ENCODE assay signal across 21 cellular contexts in the genomic region with DNA sequence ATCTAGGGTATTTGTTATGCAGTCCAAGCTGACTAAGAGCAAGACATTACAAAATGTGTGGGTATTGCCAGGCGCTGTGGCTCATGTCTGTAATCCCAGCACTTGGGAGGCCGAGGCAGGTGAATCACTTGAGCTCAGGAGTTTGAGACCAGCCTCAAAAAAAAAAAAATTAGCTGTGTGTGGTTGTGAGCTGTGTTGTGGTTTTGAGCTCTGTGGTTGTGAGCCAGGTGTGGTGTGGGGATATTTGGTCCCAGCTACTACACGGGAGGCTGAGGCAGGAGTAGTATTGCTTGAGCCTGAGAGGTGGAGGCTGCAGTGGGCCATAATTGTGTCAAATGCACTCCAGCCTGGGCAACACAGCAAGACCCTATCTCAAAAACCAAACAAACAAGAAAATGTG. TPM values are rescaled to one million over a fixed set of nuclear protein-coding genes. Genes with fewer than 3 reads are reported as not detected.
DNase-seq lines count a peak whose midpoint lies in the region; ATAC-seq, FAIRE-seq and TF ChIP-seq lines count a peak whose summit lies in the region.
"Had no signal": no experiment of that assay in that cellular context is flagged by ENCODE, and none has a peak within 500 bp of the region (broad histone marks: within the 10 kb centered on the region; RNA-seq: fewer than 3 reads in every experiment).

No MANE protein-coding gene starts in this region.

- H3K9me3 ChIP-seq in K562 (replicated peaks; ENCODE audit: control insufficient read depth, insufficient read depth, low read depth, low read length), result no peaks in the 10 kb centered on the region
- H3K9me3 ChIP-seq: BLaER1, HAP-1, pancreas, spleen, upper lobe of left lung had no signal

- peaks cover 14% of the 10 kb centered on the region for H3K4me1 Mint-ChIP-seq in T-helper 2 cell treated with Interferon-gamma antibody and Interleukin-4, amounts not matched to agents 5 μg/mL and 100 μg/mL, for 36 hours (ENCODE audit: low read depth)
- H3K4me1 Mint-ChIP-seq in stimulated activated naive CD8-positive, alpha-beta T cell treated with anti-CD3 and anti-CD28 coated beads, Interleukin-15, Interleukin-2, amounts not matched to agents 100 ng/mL and 50 ng/mL, for 24 hours (ENCODE audit: low read depth), result peaks cover 24% of the 10 kb centered on the region
- peaks cover 9% of the 10 kb centered on the region for H3K4me1 Mint-ChIP-seq in type B pancreatic cell (ENCODE audit: unreplicated experiment)

- TF ChIP-seq EP300 in K562 (IDR thresholded peaks at IDR 0.05; ENCODE audit: low read length), result no peak

- no peak for TF ChIP-seq RAD21 in K562 (CRISPR knock-in tag; conservative IDR thresholded peaks at IDR 0.05 in 1 of 2, IDR thresholded peaks at IDR 0.05 in 1 of 2)

- no peak for TF ChIP-seq CTCF in K562 (IDR thresholded peaks at IDR 0.05 in 2 of 3, conservative IDR thresholded peaks at IDR 0.05 in 1 of 3; ENCODE audit: insufficient read depth in 2 of 3, low read depth in 1 of 3, low read length in 3 of 3)
- no peak for TF ChIP-seq CTCF in type B pancreatic cell (conservative IDR thresholded peaks at IDR 0.05)

- no peak for ATAC-seq in K562
- no peak for ATAC-seq in GM21526 (IDR thresholded peaks at IDR 0.05; ENCODE audit: low FRiP score, unreplicated experiment)
- ATAC-seq in GM19463 (IDR thresholded peaks at IDR 0.05; ENCODE audit: unreplicated experiment), result no peak
- ATAC-seq: Panc1, pancreas had no signal

- H3K9ac ChIP-seq in K562 (ENCODE audit: insufficient read depth in 1 of 2, low read depth in 2 of 2, low read length in 2 of 2), result no peak overlapping the region
- H3K9ac ChIP-seq: BLaER1 had no signal

- H3K4me3 ChIP-seq in K562, result no peak overlapping the region
- H3K4me3 ChIP-seq: BLaER1, HAP-1, pancreas, spleen, upper lobe of left lung had no signal

- H3K4me3 Mint-ChIP-seq in T-helper 2 cell treated with Interferon-gamma antibody and Interleukin-4, amounts not matched to agents 5 μg/mL and 100 μg/mL, for 36 hours, result no peak overlapping the region
- peak overlapping the region; percentile 14 for H3K4me3 Mint-ChIP-seq in stimulated activated naive CD8-positive, alpha-beta T cell treated with anti-CD3 and anti-CD28 coated beads, Interleukin-15, Interleukin-2, amounts not matched to agents 100 ng/mL and 50 ng/mL, for 24 hours
- H3K4me3 Mint-ChIP-seq in type B pancreatic cell, result no peak overlapping the region

- in situ Hi-C loops in K562 (cut with MboI), result no loop called here

- H4K20me1 ChIP-seq in K562 (replicated peaks; ENCODE audit: control insufficient read depth, insufficient read depth, low read length), result no peaks in the 10 kb centered on the region
- H4K20me1 ChIP-seq: BLaER1 had no signal

- H2AFZ ChIP-seq in K562 (ENCODE audit: low read depth, low read length), result no peak overlapping the region

- peaks cover under 1% of the 10 kb centered on the region; the same call in 1 of the 3 replicates for H3K79me2 ChIP-seq in K562 (ENCODE audit: control insufficient read depth, insufficient read depth, low read length)

- H3K36me3 Mint-ChIP-seq in T-helper 2 cell treated with Interferon-gamma antibody and Interleukin-4, amounts not matched to agents 5 μg/mL and 100 μg/mL, for 36 hours (ENCODE audit: low read depth), result no peaks in the 10 kb centered on the region
- no peaks in the 10 kb centered on the region for H3K36me3 Mint-ChIP-seq in stimulated activated naive CD8-positive, alpha-beta T cell treated with anti-CD3 and anti-CD28 coated beads, Interleukin-15, Interleukin-2, amounts not matched to agents 100 ng/mL and 50 ng/mL, for 24 hours (ENCODE audit: low read depth)
- H3K36me3 Mint-ChIP-seq in type B pancreatic cell, result no peaks in the 10 kb centered on the region

- no peaks in the 10 kb centered on the region for H3K36me3 ChIP-seq in K562 (ENCODE audit: control insufficient read depth, insufficient read depth, low read length)
- H3K36me3 ChIP-seq: HAP-1, pancreas, spleen, upper lobe of left lung had no signal

- no peak for FAIRE-seq in K562 (lab: Jason Lieb, UNC)
- FAIRE-seq: keratinocyte, pancreas had no signal

- 56% methylated on average over 3 of the region's 3 CpGs for WGBS in K562 (ENCODE audit: insufficient coverage, low coverage, missing lambda C conversion rate)

- POLR2A ChIA-PET in K562 (lab: Yijun Ruan, JAX), result interaction anchor here (1.0 to 1.1 kb wide), 2 partner anchors 10 to 34 kb away, joined by 3 to 5 read pairs; no protein-coding TSS in a partner anchor

- CTCF ChIA-PET in K562 (lab: Yijun Ruan, JAX; ENCODE audit: low intra/inter-chr PET ratio), result no interaction called here

- peaks cover 0 to 6% of the 10 kb centered on the region in 2 experiments; a peak in 3 of 5 replicates for H3K27me3 ChIP-seq in K562 (ENCODE audit: control insufficient read depth in 2 of 2, insufficient read depth in 2 of 2, low read length in 2 of 2)
- H3K27me3 ChIP-seq: BLaER1, pancreas had no signal

- H3K27me3 Mint-ChIP-seq in T-helper 2 cell treated with Interferon-gamma antibody and Interleukin-4, amounts not matched to agents 5 μg/mL and 100 μg/mL, for 36 hours (ENCODE audit: low read depth), result peaks cover 15% of the 10 kb centered on the region
- H3K27me3 Mint-ChIP-seq in stimulated activated naive CD8-positive, alpha-beta T cell treated with anti-CD3 and anti-CD28 coated beads, Interleukin-15, Interleukin-2, amounts not matched to agents 100 ng/mL and 50 ng/mL, for 24 hours, result peaks cover 12% of the 10 kb centered on the region
- peaks cover 8% of the 10 kb centered on the region for H3K27me3 Mint-ChIP-seq in type B pancreatic cell

- peaks cover 0 to 29% of the 10 kb centered on the region in 2 experiments; a peak in 3 of 5 replicates for H3K4me1 ChIP-seq in K562 (replicated peaks in 1 of 2; ENCODE audit: control insufficient read depth in 2 of 2, insufficient read depth in 2 of 2, low read length in 2 of 2)
- H3K4me1 ChIP-seq: pancreas had no signal

- no peak overlapping the region for H3K27ac ChIP-seq in K562 (ENCODE audit: extremely low read depth, low read depth, low read length)
- H3K27ac ChIP-seq: BLaER1, pancreas, spleen, upper lobe of left lung had no signal

- H3K27ac Mint-ChIP-seq in T-helper 2 cell treated with Interferon-gamma antibody and Interleukin-4, amounts not matched to agents 5 μg/mL and 100 μg/mL, for 36 hours, result no peak overlapping the region
- no peak overlapping the region for H3K27ac Mint-ChIP-seq in stimulated activated naive CD8-positive, alpha-beta T cell treated with anti-CD3 and anti-CD28 coated beads, Interleukin-15, Interleukin-2, amounts not matched to agents 100 ng/mL and 50 ng/mL, for 24 hours
- no peak overlapping the region for H3K27ac Mint-ChIP-seq in type B pancreatic cell

- H3K4me2 ChIP-seq in K562 (ENCODE audit: insufficient read depth, low read length), result no peak overlapping the region
- H3K4me2 ChIP-seq: BLaER1 had no signal

- H3K9me3 Mint-ChIP-seq in T-helper 2 cell treated with Interferon-gamma antibody and Interleukin-4, amounts not matched to agents 5 μg/mL and 100 μg/mL, for 36 hours, result peaks cover 3% of the 10 kb centered on the region
- no peaks in the 10 kb centered on the region for H3K9me3 Mint-ChIP-seq in stimulated activated naive CD8-positive, alpha-beta T cell treated with anti-CD3 and anti-CD28 coated beads, Interleukin-15, Interleukin-2, amounts not matched to agents 100 ng/mL and 50 ng/mL, for 24 hours
- peaks cover 4% of the 10 kb centered on the region for H3K9me3 Mint-ChIP-seq in type B pancreatic cell

- BruUV-seq in K562 (replicated peaks; lab: Mats Ljungman, UMichigan), result no TSS peak

- DNase-seq in stimulated activated CD4-positive, alpha-beta T cell treated with anti-CD3 and anti-CD28 coated beads, Interleukin-4, amount 100 ng/mL, for 24 hours, result peak; percentile 30
- no peak for DNase-seq in stimulated activated CD4-positive, alpha-beta T cell treated with anti-CD3 and anti-CD28 coated beads, Interleukin-4, amount 100 ng/mL, for 4 hours
- DNase-seq in T-helper 2 cell treated with Interferon-gamma antibody and Interleukin-4, amounts not matched to agents 5 μg/mL and 100 μg/mL, for 36 hours (ENCODE audit: low spot score), result peak; percentile 33
- DNase-seq in K562 (ENCODE audit: extremely low read depth in 1 of 4, low spot score in 3 of 4) (no peak), type B pancreatic cell (ENCODE audit: extremely low spot score, unreplicated experiment) (no peak)
- DNase-seq: DMS79 treated with DMSO at 0.1 percent for 48 hours, KBM-7, midbrain, NCI-H1694, NCI-H510A treated with DMSO at 0.1 percent for 48 hours, pancreas, spleen, SW 1271, upper lobe of left lung had no signal

- H3K9me1 ChIP-seq in K562 (ENCODE audit: control insufficient read depth, insufficient read depth, low read length), result no peaks in the 10 kb centered on the region

- intact Hi-C loops in K562 (cut with micrococcal nuclease), result loop anchor here (5.0 kb wide), 1 partner anchor 34 kb away; a partner anchor contains a TSS

- no peak for TF ChIP-seq POLR2A in K562 (conservative IDR thresholded peaks at IDR 0.05)

RNA-seq across cellular contexts. Expression of a gene that starts 5.6 kb away (rescaled TPM):
- total RNA-seq in K562 (2011; cell fraction: chromatin; rRNA removed; ENCODE audit: low replicate concordance), result 50.9 and 183 TPM in 2 replicates
- 102 and 110 TPM in 2 replicates for total RNA-seq in K562 (2011; cell fraction: nucleolus; rRNA removed)
- 55.9 and 62.1 TPM in 2 replicates for total RNA-seq in K562 (2011; cell fraction: nucleoplasm; rRNA removed)
- total RNA-seq in K562 (2014; rRNA removed), result 78.3 and 99.2 TPM in 2 replicates
- total RNA-seq in K562 (2014; rRNA removed; fragmentation: Illumina TruSeq; extraction: Trizol), result 52.7 and 64.4 TPM in 2 replicates
- 81.5 and 82.9 TPM in 2 replicates for total RNA-seq in K562 (2015; rRNA removed; fragmentation: Illumina TruSeq; extraction: Trizol)
- 95.6 and 96.4 TPM in 2 replicates for total RNA-seq in K562 (2021)
- 62.6 and 72.0 TPM in 2 replicates for polyA plus RNA-seq in K562 (2011; rRNA removed)
- polyA plus RNA-seq in K562 (2011; cell fraction: cytosol; rRNA removed), result 55.6 and 109 TPM in 2 replicates
- 51.7 and 82.4 TPM in 2 replicates for polyA plus RNA-seq in K562 (2011; cell fraction: nucleus; rRNA removed)
- 62.6 and 63.7 TPM in 2 replicates for polyA plus RNA-seq in K562 (2012)
- polyA plus RNA-seq in K562 (2014; fragmentation: Illumina TruSeq; extraction: Trizol), result 56.1 and 61.8 TPM in 2 replicates
- 1 to 10 TPM; 2.1 to 8.3 TPM for polyA plus RNA-seq in K562 (2014; fragmentation: Nextera tagmentation; extraction: Ambion mirVana)
- polyA plus RNA-seq in K562 (2014; rRNA removed), result 64.3 and 67.5 TPM in 2 replicates
- 54.1 and 87.9 TPM in 2 replicates for polyA minus RNA-seq in K562 (2011; rRNA and poly(A)+ RNA removed)
- polyA minus RNA-seq in K562 (2011; cell fraction: cytosol; rRNA and poly(A)+ RNA removed), result 50.6 and 75.7 TPM in 2 replicates
- 28.0 and 39.2 TPM in 2 replicates for polyA minus RNA-seq in K562 (2011; cell fraction: nucleus; rRNA and poly(A)+ RNA removed)
- total RNA-seq in type B pancreatic cell (ENCODE audit: low replicate concordance), result 49.7 and 71.2 TPM in 2 replicates

RNA-seq across cellular contexts. Expression of a gene that starts 8.5 kb away (rescaled TPM):
- 0.48 and 1.0 TPM in 2 replicates for total RNA-seq in K562 (2011; cell fraction: chromatin; rRNA removed; ENCODE audit: low replicate concordance)
- 0.92 and 1.0 TPM in 2 replicates for total RNA-seq in K562 (2011; cell fraction: nucleolus; rRNA removed)
- total RNA-seq in K562 (2011; cell fraction: nucleoplasm; rRNA removed), result 0.31 and 0.81 TPM in 2 replicates
- 0.18 and 0.37 TPM in 2 replicates for total RNA-seq in K562 (2014; rRNA removed)
- 0.26 TPM in 1 of 2 replicates, not detected in the other for total RNA-seq in K562 (2014; rRNA removed; fragmentation: Illumina TruSeq; extraction: Trizol)
- 0.11 TPM in 1 of 2 replicates, not detected in the other for total RNA-seq in K562 (2015; rRNA removed; fragmentation: Illumina TruSeq; extraction: Trizol)
- total RNA-seq in K562 (2021), result 0.16 and 0.35 TPM in 2 replicates
- 0.14 and 0.54 TPM in 2 replicates for polyA plus RNA-seq in K562 (2011; rRNA removed)
- 0.19 and 1.3 TPM in 2 replicates for polyA plus RNA-seq in K562 (2011; cell fraction: cytosol; rRNA removed)
- polyA plus RNA-seq in K562 (2011; cell fraction: nucleus; rRNA removed), result 0.15 and 0.46 TPM in 2 replicates
- 0.12 and 0.25 TPM in 2 replicates for polyA plus RNA-seq in K562 (2012)
- 0.17 TPM in 1 of 2 replicates, not detected in the other for polyA plus RNA-seq in K562 (2014; fragmentation: Illumina TruSeq; extraction: Trizol)
- under 1 TPM in 1 of 2 experiments, not detected in 1; 0.03 TPM for polyA plus RNA-seq in K562 (2014; fragmentation: Nextera tagmentation; extraction: Ambion mirVana)
- polyA plus RNA-seq in K562 (2014; rRNA removed), result 0.12 and 0.49 TPM in 2 replicates
- polyA minus RNA-seq in K562 (2011; rRNA and poly(A)+ RNA removed), result 0.67 and 0.78 TPM in 2 replicates
- polyA minus RNA-seq in K562 (2011; cell fraction: cytosol; rRNA and poly(A)+ RNA removed), result not detected in 2 replicates
- polyA minus RNA-seq in K562 (2011; cell fraction: nucleus; rRNA and poly(A)+ RNA removed), result 0.27 and 0.44 TPM in 2 replicates
- 0.21 and 1.1 TPM in 2 replicates for total RNA-seq in type B pancreatic cell (ENCODE audit: low replicate concordance)

RNA-seq across cellular contexts. Expression of a gene that starts 35.0 kb away (rescaled TPM):
- 20.6 and 77.4 TPM in 2 replicates for total RNA-seq in K562 (2011; cell fraction: chromatin; rRNA removed; ENCODE audit: low replicate concordance)
- total RNA-seq in K562 (2011; cell fraction: nucleolus; rRNA removed), result 91.2 and 95.1 TPM in 2 replicates
- 39.5 and 45.9 TPM in 2 replicates for total RNA-seq in K562 (2011; cell fraction: nucleoplasm; rRNA removed)
- 37.2 and 41.3 TPM in 2 replicates for total RNA-seq in K562 (2014; rRNA removed)
- total RNA-seq in K562 (2014; rRNA removed; fragmentation: Illumina TruSeq; extraction: Trizol), result 9.1 and 12.8 TPM in 2 replicates
- 22.9 and 26.8 TPM in 2 replicates for total RNA-seq in K562 (2015; rRNA removed; fragmentation: Illumina TruSeq; extraction: Trizol)
- 55.9 and 66.1 TPM in 2 replicates for total RNA-seq in K562 (2021)
- polyA plus RNA-seq in K562 (2011; rRNA removed), result 20.4 and 27.9 TPM in 2 replicates
- 36.3 and 59.9 TPM in 2 replicates for polyA plus RNA-seq in K562 (2011; cell fraction: cytosol; rRNA removed)
- polyA plus RNA-seq in K562 (2011; cell fraction: nucleus; rRNA removed), result 75.3 and 124 TPM in 2 replicates
- 45.0 and 67.2 TPM in 2 replicates for polyA plus RNA-seq in K562 (2012)
- polyA plus RNA-seq in K562 (2014; fragmentation: Illumina TruSeq; extraction: Trizol), result 22.9 and 40.2 TPM in 2 replicates
- polyA plus RNA-seq in K562 (2014; fragmentation: Nextera tagmentation; extraction: Ambion mirVana), result 1 to 10 TPM in 1 of 2 experiments, under 1 TPM in 1; 0.51 to 1.7 TPM
- 45.4 and 55.3 TPM in 2 replicates for polyA plus RNA-seq in K562 (2014; rRNA removed)
- 7.4 and 12.6 TPM in 2 replicates for polyA minus RNA-seq in K562 (2011; rRNA and poly(A)+ RNA removed)
- 18.2 and 37.3 TPM in 2 replicates for polyA minus RNA-seq in K562 (2011; cell fraction: cytosol; rRNA and poly(A)+ RNA removed)
- 20.8 and 24.9 TPM in 2 replicates for polyA minus RNA-seq in K562 (2011; cell fraction: nucleus; rRNA and poly(A)+ RNA removed)
- 35.8 and 44.6 TPM in 2 replicates for total RNA-seq in type B pancreatic cell (ENCODE audit: low replicate concordance)

RNA-seq across cellular contexts. Expression of a gene that starts 57.1 kb away (rescaled TPM):
- total RNA-seq in K562 (2011; cell fraction: chromatin; rRNA removed; ENCODE audit: low replicate concordance), result 85.4 and 105 TPM in 2 replicates
- 60.1 and 62.2 TPM in 2 replicates for total RNA-seq in K562 (2011; cell fraction: nucleolus; rRNA removed)
- total RNA-seq in K562 (2011; cell fraction: nucleoplasm; rRNA removed), result 49.0 and 54.8 TPM in 2 replicates
- total RNA-seq in K562 (2014; rRNA removed) (44.6 and 50.3 TPM in 2 replicates), K562 (2014; rRNA removed; fragmentation: Illumina TruSeq; extraction: Trizol) (21.9 and 22.0 TPM in 2 replicates), K562 (2015; rRNA removed; fragmentation: Illumina TruSeq; extraction: Trizol) (24.7 and 25.0 TPM in 2 replicates), K562 (2021) (34.3 and 37.7 TPM in 2 replicates), type B pancreatic cell (ENCODE audit: low replicate concordance) (19.0 and 34.4 TPM in 2 replicates)
- polyA plus RNA-seq in K562 (2011; rRNA removed) (20.0 and 22.8 TPM in 2 replicates), K562 (2014; fragmentation: Illumina TruSeq; extraction: Trizol) (35.2 and 37.7 TPM in 2 replicates), K562 (2014; fragmentation: Nextera tagmentation; extraction: Ambion mirVana) (1 to 10 TPM; 1.1 to 2.0 TPM), K562 (2014; rRNA removed) (45.3 and 50.7 TPM in 2 replicates)
- 10.8 and 17.6 TPM in 2 replicates for polyA plus RNA-seq in K562 (2011; cell fraction: cytosol; rRNA removed)
- polyA plus RNA-seq in K562 (2011; cell fraction: nucleus; rRNA removed), result 52.6 and 92.9 TPM in 2 replicates
- 34.7 and 40.9 TPM in 2 replicates for polyA plus RNA-seq in K562 (2012)
- 15.9 and 20.0 TPM in 2 replicates for polyA minus RNA-seq in K562 (2011; rRNA and poly(A)+ RNA removed)
- 19.5 and 21.1 TPM in 2 replicates for polyA minus RNA-seq in K562 (2011; cell fraction: cytosol; rRNA and poly(A)+ RNA removed)
- polyA minus RNA-seq in K562 (2011; cell fraction: nucleus; rRNA and poly(A)+ RNA removed), result 19.5 and 20.2 TPM in 2 replicates

Comparison
In these comparisons a context has a peak if more than half of its experiments do, and no peak if none do; other contexts are left out.
1. DNase-seq: peak in stimulated activated CD4-positive, alpha-beta T cell treated with anti-CD3 and anti-CD28 coated beads, Interleukin-4, amount 100 ng/mL, for 24 hours (single experiment) and T-helper 2 cell treated with Interferon-gamma antibody and Interleukin-4, amounts not matched to agents 5 μg/mL and 100 μg/mL, for 36 hours (single experiment); none in stimulated activated CD4-positive, alpha-beta T cell treated with anti-CD3 and anti-CD28 coated beads, Interleukin-4, amount 100 ng/mL, for 4 hours (0 of 2), K562 (0 of 4) and type B pancreatic cell (single experiment).